Comparison of ENCODE assay signal across 1 cellular context in the genomic region with DNA sequence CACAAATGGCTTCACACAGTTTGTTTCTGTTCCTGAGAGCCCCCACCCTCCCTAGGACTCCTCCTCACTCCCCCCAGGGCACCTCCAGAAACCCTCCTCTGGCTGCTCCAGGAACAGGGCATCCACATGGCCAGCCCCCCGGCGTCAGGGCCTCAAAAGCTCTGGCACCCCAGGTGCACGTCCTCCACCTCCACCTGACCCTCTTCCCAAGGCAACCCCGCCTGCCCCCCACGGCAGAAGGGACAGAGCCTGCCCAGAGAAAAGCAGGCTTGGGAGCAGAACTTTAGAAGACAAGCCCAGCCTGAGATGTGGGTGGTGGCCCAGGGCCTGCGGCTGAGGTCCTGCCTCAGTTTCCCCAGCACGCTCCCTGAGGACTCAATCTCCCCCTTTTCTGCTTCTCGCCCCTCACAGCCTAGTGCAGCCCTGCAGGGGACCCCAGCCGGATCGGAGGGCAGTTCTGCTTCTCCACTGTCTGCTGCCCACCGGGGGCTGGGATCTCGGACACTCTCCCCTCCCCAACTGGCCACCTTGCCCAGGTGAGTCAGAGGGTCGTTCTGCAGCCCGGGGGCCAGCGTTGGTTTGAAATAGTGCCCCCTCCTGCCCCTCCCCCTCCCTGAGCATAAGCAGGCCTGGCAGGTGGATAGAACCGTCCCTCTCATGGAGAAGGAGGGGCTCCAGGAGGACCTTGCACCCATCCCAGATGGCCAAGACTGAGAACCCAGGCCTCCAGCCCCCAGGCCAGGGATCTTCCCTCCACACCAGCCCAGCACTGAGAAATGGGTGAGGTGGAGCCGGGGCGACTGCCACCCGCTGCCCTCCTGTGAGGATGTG.
TF ChIP-seq lines count a peak whose summit lies in the region.

No MANE protein-coding gene starts in this region.

TF ChIP-seq in HepG2, 621 proteins besides CTCF, POLR2A, EP300 and RAD21:
- TF ChIP-seq MXD1 (CRISPR knock-in tag; IDR thresholded peaks at IDR 0.05) (0 out of 2 replicates have a peak, but pooled peaks have one; percentile 8), TOE1 (CRISPR knock-in tag; IDR thresholded peaks at IDR 0.05) (no peak), FOXJ3 (CRISPR knock-in tag; IDR thresholded peaks at IDR 0.05; ENCODE audit: borderline replicate concordance) (no peak), ZNF280B (CRISPR knock-in tag; IDR thresholded peaks at IDR 0.05; ENCODE audit: borderline replicate concordance) (no peak), KDM5B (CRISPR knock-in tag; IDR thresholded peaks at IDR 0.05; ENCODE audit: borderline replicate concordance) (peak; percentile 15; the same call in 1 of the 2 replicates), HNF4A (CRISPR knock-in tag; IDR thresholded peaks at IDR 0.05) (peak; percentile 33), MAZ (IDR thresholded peaks at IDR 0.05; ENCODE audit: borderline replicate concordance, low read depth, low read length) (no peak), MAZ (CRISPR knock-in tag; IDR thresholded peaks at IDR 0.05; ENCODE audit: low read depth) (peak; percentile 47; the same call in 1 of the 2 replicates), POGZ (CRISPR knock-in tag; IDR thresholded peaks at IDR 0.05) (0 out of 2 replicates have a peak, but pooled peaks have one; percentile 33), TBX2 (CRISPR knock-in tag; IDR thresholded peaks at IDR 0.05; ENCODE audit: borderline replicate concordance) (0 out of 2 replicates have a peak, but pooled peaks have one; percentile 16), NRL (CRISPR knock-in tag; IDR thresholded peaks at IDR 0.05; ENCODE audit: borderline replicate concordance) (peak; percentile 16; the same call in 1 of the 2 replicates), ZNF747 (CRISPR knock-in tag; IDR thresholded peaks at IDR 0.05; ENCODE audit: borderline replicate concordance) (no peak)
- TF ChIP-seq, protein P1, sequence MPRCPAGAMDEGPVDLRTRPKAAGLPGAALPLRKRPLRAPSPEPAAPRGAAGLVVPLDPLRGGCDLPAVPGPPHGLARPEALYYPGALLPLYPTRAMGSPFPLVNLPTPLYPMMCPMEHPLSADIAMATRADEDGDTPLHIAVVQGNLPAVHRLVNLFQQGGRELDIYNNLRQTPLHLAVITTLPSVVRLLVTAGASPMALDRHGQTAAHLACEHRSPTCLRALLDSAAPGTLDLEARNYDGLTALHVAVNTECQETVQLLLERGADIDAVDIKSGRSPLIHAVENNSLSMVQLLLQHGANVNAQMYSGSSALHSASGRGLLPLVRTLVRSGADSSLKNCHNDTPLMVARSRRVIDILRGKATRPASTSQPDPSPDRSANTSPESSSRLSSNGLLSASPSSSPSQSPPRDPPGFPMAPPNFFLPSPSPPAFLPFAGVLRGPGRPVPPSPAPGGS (CRISPR knock-in tag; IDR thresholded peaks at IDR 0.05): no peak
- TF ChIP-seq, protein P2, sequence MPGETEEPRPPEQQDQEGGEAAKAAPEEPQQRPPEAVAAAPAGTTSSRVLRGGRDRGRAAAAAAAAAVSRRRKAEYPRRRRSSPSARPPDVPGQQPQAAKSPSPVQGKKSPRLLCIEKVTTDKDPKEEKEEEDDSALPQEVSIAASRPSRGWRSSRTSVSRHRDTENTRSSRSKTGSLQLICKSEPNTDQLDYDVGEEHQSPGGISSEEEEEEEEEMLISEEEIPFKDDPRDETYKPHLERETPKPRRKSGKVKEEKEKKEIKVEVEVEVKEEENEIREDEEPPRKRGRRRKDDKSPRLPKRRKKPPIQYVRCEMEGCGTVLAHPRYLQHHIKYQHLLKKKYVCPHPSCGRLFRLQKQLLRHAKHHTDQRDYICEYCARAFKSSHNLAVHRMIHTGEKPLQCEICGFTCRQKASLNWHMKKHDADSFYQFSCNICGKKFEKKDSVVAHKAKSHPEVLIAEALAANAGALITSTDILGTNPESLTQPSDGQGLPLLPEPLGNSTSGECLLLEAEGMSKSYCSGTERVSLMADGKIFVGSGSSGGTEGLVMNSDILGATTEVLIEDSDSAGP (CRISPR knock-in tag; IDR thresholded peaks at IDR 0.05; ENCODE audit: borderline replicate concordance): 0 out of 2 replicates have a peak, but pooled peaks have one; percentile 13
- TF ChIP-seq, protein P3, sequence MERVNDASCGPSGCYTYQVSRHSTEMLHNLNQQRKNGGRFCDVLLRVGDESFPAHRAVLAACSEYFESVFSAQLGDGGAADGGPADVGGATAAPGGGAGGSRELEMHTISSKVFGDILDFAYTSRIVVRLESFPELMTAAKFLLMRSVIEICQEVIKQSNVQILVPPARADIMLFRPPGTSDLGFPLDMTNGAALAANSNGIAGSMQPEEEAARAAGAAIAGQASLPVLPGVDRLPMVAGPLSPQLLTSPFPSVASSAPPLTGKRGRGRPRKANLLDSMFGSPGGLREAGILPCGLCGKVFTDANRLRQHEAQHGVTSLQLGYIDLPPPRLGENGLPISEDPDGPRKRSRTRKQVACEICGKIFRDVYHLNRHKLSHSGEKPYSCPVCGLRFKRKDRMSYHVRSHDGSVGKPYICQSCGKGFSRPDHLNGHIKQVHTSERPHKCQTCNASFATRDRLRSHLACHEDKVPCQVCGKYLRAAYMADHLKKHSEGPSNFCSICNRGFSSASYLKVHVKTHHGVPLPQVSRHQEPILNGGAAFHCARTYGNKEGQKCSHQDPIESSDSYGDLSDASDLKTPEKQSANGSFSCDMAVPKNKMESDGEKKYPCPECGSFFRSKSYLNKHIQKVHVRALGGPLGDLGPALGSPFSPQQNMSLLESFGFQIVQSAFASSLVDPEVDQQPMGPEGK (CRISPR knock-in tag; IDR thresholded peaks at IDR 0.05): 0 out of 2 replicates have a peak, but pooled peaks have one; percentile 13
TF ChIP-seq in HepG2: peak in this region for 9.
